In genomic region chr19:40419066-40419612, GRCh38 we compare ENCODE assay signal across 21 cellular contexts. TPM values are rescaled to one million over a fixed set of nuclear protein-coding genes. Genes with fewer than 3 reads are reported as not detected.
DNase-seq lines count a peak whose midpoint lies in the region; ATAC-seq, FAIRE-seq and TF ChIP-seq lines count a peak whose summit lies in the region.
"Had no signal": no experiment of that assay in that cellular context is flagged by ENCODE, and none has a peak within 500 bp of the region (broad histone marks: within the 10 kb centered on the region; RNA-seq: fewer than 3 reads in every experiment).

No MANE protein-coding gene starts in this region.

- intact Hi-C loops in K562 (cut with micrococcal nuclease), result no loop called here
- intact Hi-C loops in activated CD4-positive, alpha-beta memory T cell treated with anti-CD3 and anti-CD28 coated beads for 36 hours (cut with micrococcal nuclease), result no loop called here

- TF ChIP-seq RAD21 in K562 (CRISPR knock-in tag; conservative IDR thresholded peaks at IDR 0.05 in 1 of 2, IDR thresholded peaks at IDR 0.05 in 1 of 2), result no peak

- POLR2A ChIA-PET in HEK293 (lab: Yijun Ruan, JAX), result interaction anchor here (0.7 to 2.7 kb wide), 4 partner anchors 13 to 71 kb away, joined by 3 to 37 read pairs (median 11); partner anchors contain the start of genes C19orf47 and PLD3
- POLR2A ChIA-PET in K562 (lab: Yijun Ruan, JAX), result interaction anchor here (1.1 kb wide), 1 partner anchor 23 kb away, joined by 3 read pairs; no protein-coding TSS in a partner anchor
- POLR2A ChIA-PET in activated CD4-positive, alpha-beta memory T cell treated with anti-CD3 and anti-CD28 coated beads for 36 hours (lab: Charles Lee), result interaction anchor here (0.6 kb wide), 1 partner anchor 24 kb away, joined by 3 read pairs; no protein-coding TSS in a partner anchor

- H3K4me1 ChIP-seq in HEK293 (ENCODE audit: control insufficient read depth, insufficient read depth, low read length), result peaks cover 14% of the 10 kb centered on the region
- H3K4me1 ChIP-seq in K562 (replicated peaks in 1 of 2; ENCODE audit: control insufficient read depth in 2 of 2, insufficient read depth in 2 of 2, low read length in 2 of 2), result peaks cover 30 to 60% of the 10 kb centered on the region in 2 experiments
- peaks cover 16% of the 10 kb centered on the region for H3K4me1 ChIP-seq in neural progenitor cell

- H3K9me3 Mint-ChIP-seq in T-helper 2 cell treated with Interferon-gamma antibody and Interleukin-4, amounts not matched to agents 5 μg/mL and 100 μg/mL, for 36 hours, result no peaks in the 10 kb centered on the region
- no peaks in the 10 kb centered on the region for H3K9me3 Mint-ChIP-seq in neural progenitor cell
- H3K9me3 Mint-ChIP-seq in activated CD4-positive, alpha-beta memory T cell treated with anti-CD3 and anti-CD28 coated beads for 36 hours, result no peaks in the 10 kb centered on the region

- H3K9ac ChIP-seq in K562 (ENCODE audit: insufficient read depth in 1 of 2, low read depth in 2 of 2, low read length in 2 of 2) (peak overlapping the region in 1 of 2 experiments; percentile 68; a peak in 2 of 4 replicates), neural progenitor cell (no peak overlapping the region)

- no TSS peak for BruUV-seq in K562 (replicated peaks; lab: Mats Ljungman, UMichigan)

- peaks cover 27% of the 10 kb centered on the region for H3K4me1 Mint-ChIP-seq in T-helper 2 cell treated with Interferon-gamma antibody and Interleukin-4, amounts not matched to agents 5 μg/mL and 100 μg/mL, for 36 hours (ENCODE audit: low read depth)
- H3K4me1 Mint-ChIP-seq in neural progenitor cell, result peaks cover 32% of the 10 kb centered on the region
- H3K4me1 Mint-ChIP-seq in activated CD4-positive, alpha-beta memory T cell treated with anti-CD3 and anti-CD28 coated beads for 36 hours (ENCODE audit: low read depth), result peaks cover 20% of the 10 kb centered on the region

- 63% methylated on average over 4 of the region's 5 CpGs for WGBS in K562 (ENCODE audit: insufficient coverage, low coverage, missing lambda C conversion rate)

- H3K79me2 ChIP-seq in K562 (ENCODE audit: control insufficient read depth, insufficient read depth, low read length) (peaks cover 26% of the 10 kb centered on the region), neural progenitor cell (ENCODE audit: low read depth) (peaks cover 6% of the 10 kb centered on the region)

- H3K4me3 ChIP-seq in HEK293 (ENCODE audit: low read depth, low read length), result no peak overlapping the region
- H3K4me3 ChIP-seq in K562, result no peak overlapping the region
- no peak overlapping the region for H3K4me3 ChIP-seq in neural progenitor cell
- H3K4me3 ChIP-seq: cardiac muscle cell, hepatocyte, thyroid gland had no signal

- H4K20me1 ChIP-seq in K562 (replicated peaks; ENCODE audit: control insufficient read depth, insufficient read depth, low read length) (no peaks in the 10 kb centered on the region), neural progenitor cell (ENCODE audit: low read depth) (no peaks in the 10 kb centered on the region)

- H3K9me1 ChIP-seq in K562 (ENCODE audit: control insufficient read depth, insufficient read depth, low read length), result no peaks in the 10 kb centered on the region

- H3K36me3 ChIP-seq in HEK293 (ENCODE audit: control insufficient read depth in 2 of 2, insufficient read depth in 1 of 2, low read length in 2 of 2) (peaks cover 13 to 15% of the 10 kb centered on the region in 2 experiments), K562 (ENCODE audit: control insufficient read depth, insufficient read depth, low read length) (peaks cover 13% of the 10 kb centered on the region; the same call in 2 of the 3 replicates), neural progenitor cell (no peaks in the 10 kb centered on the region)
- H3K36me3 ChIP-seq: cardiac muscle cell had no signal

- H3K4me2 ChIP-seq in K562 (ENCODE audit: insufficient read depth, low read length) (no peak overlapping the region), neural progenitor cell (no peak overlapping the region)
- H3K4me2 ChIP-seq: hepatocyte had no signal

- ATAC-seq in K562, result no peak
- ATAC-seq in GM21529 (IDR thresholded peaks at IDR 0.05; ENCODE audit: unreplicated experiment), result no peak

- no peaks in the 10 kb centered on the region for H3K27me3 Mint-ChIP-seq in T-helper 2 cell treated with Interferon-gamma antibody and Interleukin-4, amounts not matched to agents 5 μg/mL and 100 μg/mL, for 36 hours (ENCODE audit: low read depth)
- H3K27me3 Mint-ChIP-seq in neural progenitor cell (ENCODE audit: insufficient read depth, low read depth), result peaks cover 7% of the 10 kb centered on the region
- H3K27me3 Mint-ChIP-seq in activated CD4-positive, alpha-beta memory T cell treated with anti-CD3 and anti-CD28 coated beads for 36 hours, result no peaks in the 10 kb centered on the region

- H3K9me3 ChIP-seq in HEK293 (ENCODE audit: control insufficient read depth, insufficient read depth, low read depth, low read length) (no peaks in the 10 kb centered on the region), K562 (replicated peaks; ENCODE audit: control insufficient read depth, insufficient read depth, low read depth, low read length) (no peaks in the 10 kb centered on the region), neural progenitor cell (ENCODE audit: low read depth) (no peaks in the 10 kb centered on the region)
- H3K9me3 ChIP-seq: thyroid gland had no signal

- H3F3A ChIP-seq in neural progenitor cell (ENCODE audit: low read depth), result peaks cover 26% of the 10 kb centered on the region

- H3K27ac Mint-ChIP-seq in T-helper 2 cell treated with Interferon-gamma antibody and Interleukin-4, amounts not matched to agents 5 μg/mL and 100 μg/mL, for 36 hours, result peak overlapping the region; percentile 75
- no peak overlapping the region for H3K27ac Mint-ChIP-seq in neural progenitor cell
- no peak overlapping the region for H3K27ac Mint-ChIP-seq in activated CD4-positive, alpha-beta memory T cell treated with anti-CD3 and anti-CD28 coated beads for 36 hours

- TF ChIP-seq CTCF in HEK293 (tag by site-specific recombination; IDR thresholded peaks at IDR 0.05) (peak; percentile 61), K562 (IDR thresholded peaks at IDR 0.05 in 2 of 3, conservative IDR thresholded peaks at IDR 0.05 in 1 of 3; ENCODE audit: insufficient read depth in 2 of 3, low read depth in 1 of 3, low read length in 3 of 3) (no peak), neural progenitor cell (IDR thresholded peaks at IDR 0.05) (no peak)

- peak overlapping the region; percentile 78 for H3K4me3 Mint-ChIP-seq in T-helper 2 cell treated with Interferon-gamma antibody and Interleukin-4, amounts not matched to agents 5 μg/mL and 100 μg/mL, for 36 hours
- peak overlapping the region; percentile 3 for H3K4me3 Mint-ChIP-seq in neural progenitor cell
- H3K4me3 Mint-ChIP-seq in activated CD4-positive, alpha-beta memory T cell treated with anti-CD3 and anti-CD28 coated beads for 36 hours, result no peak overlapping the region

- CTCF ChIA-PET in HEK293 (lab: Yijun Ruan, JAX), result interaction anchor here (0.6 to 3.4 kb wide), 13 partner anchors 8 to 234 kb away, joined by 3 to 40 read pairs (median 5); partner anchors contain the start of genes BLVRB and SERTAD3
- CTCF ChIA-PET in K562 (lab: Yijun Ruan, JAX; ENCODE audit: low intra/inter-chr PET ratio), result no interaction called here
- CTCF ChIA-PET in activated CD4-positive, alpha-beta memory T cell treated with anti-CD3 and anti-CD28 coated beads for 36 hours (lab: Charles Lee), result no interaction called here

- in situ Hi-C loops in K562 (cut with MboI), result no loop called here

- no peak for FAIRE-seq in K562 (lab: Jason Lieb, UNC)
- FAIRE-seq: small intestine had no signal

- no peaks in the 10 kb centered on the region for H3K27me3 ChIP-seq in K562 (ENCODE audit: control insufficient read depth in 2 of 2, insufficient read depth in 2 of 2, low read length in 2 of 2)
- no peaks in the 10 kb centered on the region for H3K27me3 ChIP-seq in neural progenitor cell
- H3K27me3 ChIP-seq: cardiac muscle cell, hepatocyte, thyroid gland had no signal

- H3K36me3 Mint-ChIP-seq in T-helper 2 cell treated with Interferon-gamma antibody and Interleukin-4, amounts not matched to agents 5 μg/mL and 100 μg/mL, for 36 hours (ENCODE audit: low read depth), result peaks cover 7% of the 10 kb centered on the region
- H3K36me3 Mint-ChIP-seq in neural progenitor cell, result no peaks in the 10 kb centered on the region
- peaks cover 5% of the 10 kb centered on the region for H3K36me3 Mint-ChIP-seq in activated CD4-positive, alpha-beta memory T cell treated with anti-CD3 and anti-CD28 coated beads for 36 hours

- TF ChIP-seq EP300 in K562 (IDR thresholded peaks at IDR 0.05; ENCODE audit: low read length), result no peak

- DNase-seq in T-helper 2 cell treated with Interferon-gamma antibody and Interleukin-4, amounts not matched to agents 5 μg/mL and 100 μg/mL, for 36 hours (ENCODE audit: low spot score), result no peak
- DNase-seq in T-helper 2 cell, result no peak
- DNase-seq in K562 (ENCODE audit: extremely low read depth in 1 of 4, low spot score in 3 of 4), result no peak
- no peak for DNase-seq in neural progenitor cell (ENCODE audit: low spot score)
- no peak for DNase-seq in activated CD4-positive, alpha-beta memory T cell treated with anti-CD3 and anti-CD28 coated beads for 36 hours
- no peak for DNase-seq in H4 (ENCODE audit: low spot score)
- DNase-seq: 8988T; activated CD4-positive, alpha-beta T cell treated with anti-CD3 and anti-CD28 coated beads for 1 hour; activated CD8-positive, alpha-beta memory T cell treated with anti-CD3 and anti-CD28 coated beads, Interleukin-2, amount 50 U/mL, for 48 hours; effector CD4-positive, alpha-beta T cell; Karpas-422; NCI-H1417 treated with DMSO at 0.1 percent for 48 hours; SHP77; small intestine; T-helper 9 cell; thyroid gland had no signal

- no peak for TF ChIP-seq POLR2A in K562 (conservative IDR thresholded peaks at IDR 0.05)

- no peak overlapping the region for H2AFZ ChIP-seq in K562 (ENCODE audit: low read depth, low read length)
- no peak overlapping the region for H2AFZ ChIP-seq in neural progenitor cell (replicated peaks)
- H2AFZ ChIP-seq: hepatocyte had no signal

- H3K27ac ChIP-seq in HEK293 (ENCODE audit: extremely low read depth, low read depth, low read length) (no peak overlapping the region), K562 (ENCODE audit: extremely low read depth, low read depth, low read length) (no peak overlapping the region), neural progenitor cell (no peak overlapping the region)
- H3K27ac ChIP-seq: C4-2B, cardiac muscle cell, hepatocyte, thyroid gland had no signal

RNA-seq across cellular contexts. Expression of gene PRX, which starts 6.0 kb away (rescaled TPM):
- total RNA-seq in K562 (2011; cell fraction: chromatin; rRNA removed; ENCODE audit: low replicate concordance), result 1.8 and 4.5 TPM in 2 replicates
- 2.7 and 2.8 TPM in 2 replicates for total RNA-seq in K562 (2011; cell fraction: nucleolus; rRNA removed)
- 2.1 and 2.2 TPM in 2 replicates for total RNA-seq in K562 (2011; cell fraction: nucleoplasm; rRNA removed)
- total RNA-seq in K562 (2014; rRNA removed) (2.8 and 3.8 TPM in 2 replicates), K562 (2014; rRNA removed; fragmentation: Illumina TruSeq; extraction: Trizol) (0.61 and 0.65 TPM in 2 replicates), K562 (2015; rRNA removed; fragmentation: Illumina TruSeq; extraction: Trizol) (1.8 and 2.0 TPM in 2 replicates), K562 (2021) (2.9 and 3.5 TPM in 2 replicates), neural progenitor cell (ENCODE audit: low replicate concordance) (1.4 and 4.7 TPM in 2 replicates)
- polyA plus RNA-seq in K562 (2011; rRNA removed) (1.5 and 1.7 TPM in 2 replicates), K562 (2014; fragmentation: Illumina TruSeq; extraction: Trizol) (1.3 and 2.1 TPM in 2 replicates), K562 (2014; fragmentation: Nextera tagmentation; extraction: Ambion mirVana) (not detected), K562 (2014; rRNA removed) (1.4 and 1.7 TPM in 2 replicates)
- 1.4 and 1.7 TPM in 2 replicates for polyA plus RNA-seq in K562 (2011; cell fraction: cytosol; rRNA removed)
- 1.0 and 1.8 TPM in 2 replicates for polyA plus RNA-seq in K562 (2011; cell fraction: nucleus; rRNA removed)
- polyA plus RNA-seq in K562 (2012), result 2.5 and 4.5 TPM in 2 replicates
- 1.4 and 1.5 TPM in 2 replicates for polyA minus RNA-seq in K562 (2011; rRNA and poly(A)+ RNA removed)
- polyA minus RNA-seq in K562 (2011; cell fraction: cytosol; rRNA and poly(A)+ RNA removed), result 2.1 and 2.8 TPM in 2 replicates
- 0.54 and 1.00 TPM in 2 replicates for polyA minus RNA-seq in K562 (2011; cell fraction: nucleus; rRNA and poly(A)+ RNA removed)
- 1 to 10 TPM; 1.2 to 1.7 TPM for total RNA-seq in activated CD4-positive, alpha-beta memory T cell treated with anti-CD3 and anti-CD28 coated beads for 36 hours
- 0.77 and 1.2 TPM in 2 replicates for total RNA-seq in H4 (2014; rRNA removed; shearing (Covaris generic))

RNA-seq across cellular contexts. Expression of gene SERTAD1, which starts 6.7 kb away (rescaled TPM):
- 3.1 and 8.3 TPM in 2 replicates for total RNA-seq in K562 (2011; cell fraction: chromatin; rRNA removed; ENCODE audit: low replicate concordance)
- total RNA-seq in K562 (2011; cell fraction: nucleolus; rRNA removed), result 10.3 and 11.0 TPM in 2 replicates
- total RNA-seq in K562 (2011; cell fraction: nucleoplasm; rRNA removed), result 7.5 and 8.9 TPM in 2 replicates
- total RNA-seq in K562 (2014; rRNA removed) (8.1 and 10.9 TPM in 2 replicates), K562 (2014; rRNA removed; fragmentation: Illumina TruSeq; extraction: Trizol) (2.1 and 2.8 TPM in 2 replicates), K562 (2015; rRNA removed; fragmentation: Illumina TruSeq; extraction: Trizol) (4.9 and 5.5 TPM in 2 replicates), K562 (2021) (8.7 and 8.9 TPM in 2 replicates), neural progenitor cell (ENCODE audit: low replicate concordance) (2.4 and 5.5 TPM in 2 replicates)
- polyA plus RNA-seq in K562 (2011; rRNA removed) (6.1 and 6.8 TPM in 2 replicates), K562 (2014; fragmentation: Illumina TruSeq; extraction: Trizol) (2.3 and 5.0 TPM in 2 replicates), K562 (2014; fragmentation: Nextera tagmentation; extraction: Ambion mirVana) (under 1 TPM; 0.15 to 0.85 TPM), K562 (2014; rRNA removed) (6.7 TPM in 2 replicates)
- 7.4 and 18.7 TPM in 2 replicates for polyA plus RNA-seq in K562 (2011; cell fraction: cytosol; rRNA removed)
- 5.6 and 9.1 TPM in 2 replicates for polyA plus RNA-seq in K562 (2011; cell fraction: nucleus; rRNA removed)
- polyA plus RNA-seq in K562 (2012), result 6.7 and 8.9 TPM in 2 replicates
- 1.9 and 2.1 TPM in 2 replicates for polyA minus RNA-seq in K562 (2011; rRNA and poly(A)+ RNA removed)
- polyA minus RNA-seq in K562 (2011; cell fraction: cytosol; rRNA and poly(A)+ RNA removed), result 3.5 and 4.5 TPM in 2 replicates
- polyA minus RNA-seq in K562 (2011; cell fraction: nucleus; rRNA and poly(A)+ RNA removed), result 1.8 and 3.6 TPM in 2 replicates
- 10 to 100 TPM; 11.5 to 12.6 TPM for total RNA-seq in activated CD4-positive, alpha-beta memory T cell treated with anti-CD3 and anti-CD28 coated beads for 36 hours
- total RNA-seq in H4 (2014; rRNA removed; shearing (Covaris generic)), result 14.8 and 15.4 TPM in 2 replicates

RNA-seq across cellular contexts. Expression of gene SERTAD3, which starts 25.0 kb away (rescaled TPM):
- total RNA-seq in K562 (2011; cell fraction: chromatin; rRNA removed; ENCODE audit: low replicate concordance), result 16.7 and 27.2 TPM in 2 replicates
- total RNA-seq in K562 (2011; cell fraction: nucleolus; rRNA removed), result 20.4 and 20.7 TPM in 2 replicates
- 24.9 and 26.9 TPM in 2 replicates for total RNA-seq in K562 (2011; cell fraction: nucleoplasm; rRNA removed)
- total RNA-seq in K562 (2014; rRNA removed) (17.5 and 19.3 TPM in 2 replicates), K562 (2014; rRNA removed; fragmentation: Illumina TruSeq; extraction: Trizol) (16.1 and 17.2 TPM in 2 replicates), K562 (2015; rRNA removed; fragmentation: Illumina TruSeq; extraction: Trizol) (21.6 and 27.7 TPM in 2 replicates), K562 (2021) (28.9 and 31.4 TPM in 2 replicates), neural progenitor cell (ENCODE audit: low replicate concordance) (15.3 and 27.4 TPM in 2 replicates)
- polyA plus RNA-seq in K562 (2011; rRNA removed) (17.6 and 18.9 TPM in 2 replicates), K562 (2014; fragmentation: Illumina TruSeq; extraction: Trizol) (15.1 and 18.6 TPM in 2 replicates), K562 (2014; fragmentation: Nextera tagmentation; extraction: Ambion mirVana) (1 to 10 TPM; 5.4 to 5.9 TPM), K562 (2014; rRNA removed) (18.1 and 18.5 TPM in 2 replicates)
- 19.3 and 35.5 TPM in 2 replicates for polyA plus RNA-seq in K562 (2011; cell fraction: cytosol; rRNA removed)
- polyA plus RNA-seq in K562 (2011; cell fraction: nucleus; rRNA removed), result 17.8 and 23.4 TPM in 2 replicates
- 20.7 and 22.0 TPM in 2 replicates for polyA plus RNA-seq in K562 (2012)
- 18.4 and 23.4 TPM in 2 replicates for polyA minus RNA-seq in K562 (2011; rRNA and poly(A)+ RNA removed)
- 24.3 and 28.9 TPM in 2 replicates for polyA minus RNA-seq in K562 (2011; cell fraction: cytosol; rRNA and poly(A)+ RNA removed)
- 8.1 and 13.9 TPM in 2 replicates for polyA minus RNA-seq in K562 (2011; cell fraction: nucleus; rRNA and poly(A)+ RNA removed)
- 10 to 100 TPM; 12.1 to 13.1 TPM for total RNA-seq in activated CD4-positive, alpha-beta memory T cell treated with anti-CD3 and anti-CD28 coated beads for 36 hours
- total RNA-seq in H4 (2014; rRNA removed; shearing (Covaris generic)), result 21.3 and 21.4 TPM in 2 replicates

RNA-seq across cellular contexts. Expression of gene HIPK4, which starts 29.2 kb away (rescaled TPM):
- not detected in 2 replicates for total RNA-seq in K562 (2011; cell fraction: chromatin; rRNA removed; ENCODE audit: low replicate concordance)
- total RNA-seq in K562 (2011; cell fraction: nucleolus; rRNA removed), result 0.13 TPM in 1 of 2 replicates, not detected in the other
- 0.31 TPM in 1 of 2 replicates, not detected in the other for total RNA-seq in K562 (2011; cell fraction: nucleoplasm; rRNA removed)
- total RNA-seq in K562 (2014; rRNA removed) (0.08 TPM in 1 of 2 replicates, not detected in the other), K562 (2014; rRNA removed; fragmentation: Illumina TruSeq; extraction: Trizol) (not detected in 2 replicates), K562 (2015; rRNA removed; fragmentation: Illumina TruSeq; extraction: Trizol) (not detected in 2 replicates), K562 (2021) (0.07 and 0.09 TPM in 2 replicates), neural progenitor cell (ENCODE audit: low replicate concordance) (0.34 TPM in 1 of 2 replicates, not detected in the other)
- polyA plus RNA-seq in K562 (2011; rRNA removed) (0.06 TPM in 1 of 2 replicates, not detected in the other), K562 (2014; fragmentation: Illumina TruSeq; extraction: Trizol) (not detected in 2 replicates), K562 (2014; fragmentation: Nextera tagmentation; extraction: Ambion mirVana) (not detected), K562 (2014; rRNA removed) (0.05 TPM in 1 of 2 replicates, not detected in the other)
- 0.06 TPM in 2 replicates for polyA plus RNA-seq in K562 (2011; cell fraction: cytosol; rRNA removed)
- polyA plus RNA-seq in K562 (2011; cell fraction: nucleus; rRNA removed), result 0.10 TPM in 1 of 2 replicates, not detected in the other
- 0.08 and 0.10 TPM in 2 replicates for polyA plus RNA-seq in K562 (2012)
- not detected in 2 replicates for polyA minus RNA-seq in K562 (2011; rRNA and poly(A)+ RNA removed)
- polyA minus RNA-seq in K562 (2011; cell fraction: cytosol; rRNA and poly(A)+ RNA removed), result not detected in 2 replicates
- polyA minus RNA-seq in K562 (2011; cell fraction: nucleus; rRNA and poly(A)+ RNA removed), result not detected in 2 replicates
- total RNA-seq in activated CD4-positive, alpha-beta memory T cell treated with anti-CD3 and anti-CD28 coated beads for 36 hours, result not detected
- not detected in 2 replicates for total RNA-seq in H4 (2014; rRNA removed; shearing (Covaris generic))

RNA-seq across cellular contexts. Expression of gene BLVRB, which starts 46.4 kb away (rescaled TPM):
- 26.9 and 65.0 TPM in 2 replicates for total RNA-seq in K562 (2011; cell fraction: chromatin; rRNA removed; ENCODE audit: low replicate concordance)
- total RNA-seq in K562 (2011; cell fraction: nucleolus; rRNA removed), result 107 and 125 TPM in 2 replicates
- total RNA-seq in K562 (2011; cell fraction: nucleoplasm; rRNA removed), result 74.7 and 75.7 TPM in 2 replicates
- 749 and 813 TPM in 2 replicates for total RNA-seq in K562 (2014; rRNA removed)
- 110 and 229 TPM in 2 replicates for total RNA-seq in K562 (2014; rRNA removed; fragmentation: Illumina TruSeq; extraction: Trizol)
- 331 and 332 TPM in 2 replicates for total RNA-seq in K562 (2015; rRNA removed; fragmentation: Illumina TruSeq; extraction: Trizol)
- 457 and 476 TPM in 2 replicates for total RNA-seq in K562 (2021)
- polyA plus RNA-seq in K562 (2011; rRNA removed), result 368 and 461 TPM in 2 replicates
- polyA plus RNA-seq in K562 (2011; cell fraction: cytosol; rRNA removed), result 836 and 2,229 TPM in 2 replicates
- 252 and 288 TPM in 2 replicates for polyA plus RNA-seq in K562 (2011; cell fraction: nucleus; rRNA removed)
- polyA plus RNA-seq in K562 (2012), result 416 and 585 TPM in 2 replicates
- polyA plus RNA-seq in K562 (2014; fragmentation: Illumina TruSeq; extraction: Trizol), result 260 and 428 TPM in 2 replicates
- polyA plus RNA-seq in K562 (2014; fragmentation: Nextera tagmentation; extraction: Ambion mirVana), result 100 to 1,000 TPM in 1 of 2 experiments, 10 to 100 TPM in 1; 81.1 to 184 TPM
- polyA plus RNA-seq in K562 (2014; rRNA removed), result 634 and 677 TPM in 2 replicates
- 85.4 and 138 TPM in 2 replicates for polyA minus RNA-seq in K562 (2011; rRNA and poly(A)+ RNA removed)
- 198 and 225 TPM in 2 replicates for polyA minus RNA-seq in K562 (2011; cell fraction: cytosol; rRNA and poly(A)+ RNA removed)
- polyA minus RNA-seq in K562 (2011; cell fraction: nucleus; rRNA and poly(A)+ RNA removed), result 34.6 and 38.7 TPM in 2 replicates
- 11.3 and 24.4 TPM in 2 replicates for total RNA-seq in neural progenitor cell (ENCODE audit: low replicate concordance)
- 10 to 100 TPM; 34.6 to 37.6 TPM for total RNA-seq in activated CD4-positive, alpha-beta memory T cell treated with anti-CD3 and anti-CD28 coated beads for 36 hours
- total RNA-seq in H4 (2014; rRNA removed; shearing (Covaris generic)), result 433 and 572 TPM in 2 replicates
